18 cellular contexts compared by ENCODE assay signal in genomic region chr6:12336121-12336971, GRCh38. TPM values are rescaled to one million over a fixed set of nuclear protein-coding genes. Genes with fewer than 3 reads are reported as not detected.
DNase-seq lines count a peak whose midpoint lies in the region; ATAC-seq and TF ChIP-seq lines count a peak whose summit lies in the region.
"Had no signal": no experiment of that assay in that cellular context is flagged by ENCODE, and none has a peak within 500 bp of the region (broad histone marks: within the 10 kb centered on the region; RNA-seq: fewer than 3 reads in every experiment).

No MANE protein-coding gene starts in this region.

- no peaks in the 10 kb centered on the region; a peak in 1 of 7 replicates for H3K36me3 Mint-ChIP-seq in H9 (ENCODE audit: insufficient read depth in 1 of 3, low read depth in 3 of 3)
- H3K36me3 Mint-ChIP-seq in endodermal cell (ENCODE audit: low read depth), result no peaks in the 10 kb centered on the region
- H3K36me3 Mint-ChIP-seq: stimulated activated effector memory CD8-positive, alpha-beta T cell treated with anti-CD3 and anti-CD28 coated beads, Interleukin-12 subunit alpha, Interleukin-12 subunit beta, amount 100 ng/mL, for 72 hours; type B pancreatic cell had no signal

- no peaks in the 10 kb centered on the region for H3K9me3 ChIP-seq in H9 (ENCODE audit: control insufficient read depth, low read depth, low read length)
- H3K9me3 ChIP-seq in HUES48 (ENCODE audit: control insufficient read depth, insufficient read depth, low read length), result no peaks in the 10 kb centered on the region
- H3K9me3 ChIP-seq in endodermal cell (ENCODE audit: control insufficient read depth, low read length), result no peaks in the 10 kb centered on the region
- H3K9me3 ChIP-seq: ascending aorta, colonic mucosa had no signal

- H3K79me1 ChIP-seq in H9 (ENCODE audit: insufficient read depth, low read depth, low read length, poor library complexity, severe bottlenecking), result no peaks in the 10 kb centered on the region

- no peaks in the 10 kb centered on the region for H3K36me3 ChIP-seq in HUES48 (ENCODE audit: control insufficient read depth, insufficient read depth, low read length)
- no peaks in the 10 kb centered on the region for H3K36me3 ChIP-seq in endodermal cell (ENCODE audit: control insufficient read depth, insufficient read depth, low read length)
- H3K36me3 ChIP-seq: ascending aorta, colonic mucosa had no signal

- no peak for DNase-seq in H9
- peak; percentile 37 for DNase-seq in fibroblast of villous mesenchyme (ENCODE audit: low read depth)
- no peak for DNase-seq in KG1 (lab: John Stamatoyannopoulos, UW)
- DNase-seq in endodermal cell, result no peak
- no peak for DNase-seq in superior temporal gyrus (ENCODE audit: extremely low spot score)
- DNase-seq: activated CD4-positive, CD25-positive, alpha-beta regulatory T cell treated with anti-CD3 and anti-CD28 coated beads, Interleukin-2, amount 50 U/mL, for 72 hours; activated naive CD4-positive, alpha-beta T cell; colonic mucosa; NCI-H1417; SHP77; small intestine; T-helper 2 cell had no signal

- no peak overlapping the region for H4K91ac ChIP-seq in H9 (ENCODE audit: insufficient read length, low read depth, low read length)

- no peaks in the 10 kb centered on the region for H3K23me2 ChIP-seq in H9 (ENCODE audit: insufficient read length, low read depth, low read length, poor library complexity, severe bottlenecking)

- H3K23ac ChIP-seq in H9 (ENCODE audit: insufficient read length, low read depth, low read length), result no peak overlapping the region

- no peak overlapping the region for H3K4ac ChIP-seq in H9 (ENCODE audit: low read depth, low read length)

- peak overlapping the region; percentile 61 for H3K18ac ChIP-seq in H9 (ENCODE audit: insufficient read length, low read depth, low read length)

- H3K27ac ChIP-seq in C4-2B (peak overlapping the region; percentile 18), H9 (ENCODE audit: insufficient read length, low read depth, low read length) (no peak overlapping the region), HUES48 (ENCODE audit: low read depth, low read length) (peak overlapping the region; percentile 82), endodermal cell (ENCODE audit: low read depth, low read length) (no peak overlapping the region)
- H3K27ac ChIP-seq: ascending aorta, colonic mucosa had no signal

- no peaks in the 10 kb centered on the region for H3K27me3 Mint-ChIP-seq in H9 (ENCODE audit: low read depth)
- H3K27me3 Mint-ChIP-seq in endodermal cell (ENCODE audit: insufficient read depth), result peaks cover 47% of the 10 kb centered on the region

- no peak overlapping the region for H3K4me2 ChIP-seq in H9 (ENCODE audit: insufficient read depth, insufficient read length, low read length)

- no peak overlapping the region for H3K56ac ChIP-seq in H9 (ENCODE audit: insufficient read length, low read depth, low read length)

- H3K27me3 ChIP-seq in H9 (ENCODE audit: insufficient read depth, low read length), result no peaks in the 10 kb centered on the region
- H3K27me3 ChIP-seq in HUES48 (ENCODE audit: control insufficient read depth, insufficient read depth, low read length), result no peaks in the 10 kb centered on the region
- peaks cover 13% of the 10 kb centered on the region for H3K27me3 ChIP-seq in endodermal cell (ENCODE audit: control insufficient read depth, insufficient read depth, low read length, poor library complexity, severe bottlenecking)
- H3K27me3 ChIP-seq: ascending aorta, colonic mucosa had no signal

- H2AFZ ChIP-seq in H9 (ENCODE audit: low read length), result no peak overlapping the region

- no peak for ATAC-seq in activated CD4-positive, CD25-positive, alpha-beta regulatory T cell treated with anti-CD3 and anti-CD28 coated beads, Interleukin-2, amount 50 U/mL, for 24 hours
- ATAC-seq: stimulated activated effector memory CD8-positive, alpha-beta T cell treated with anti-CD3 and anti-CD28 coated beads, Interleukin-12 subunit alpha, Interleukin-12 subunit beta, amount 100 ng/mL, for 72 hours had no signal

- H3K9ac ChIP-seq in H9 (ENCODE audit: extremely low read depth, insufficient read length, low read length) (no peak overlapping the region), HUES48 (ENCODE audit: low read depth, low read length) (no peak overlapping the region), endodermal cell (ENCODE audit: extremely low read depth, low read length, poor library complexity, severe bottlenecking) (no peak overlapping the region)

- no peaks in the 10 kb centered on the region for H3K79me2 ChIP-seq in H9 (ENCODE audit: insufficient read depth, low read length)

- no peak overlapping the region for H4K8ac ChIP-seq in H9 (replicated peaks; ENCODE audit: insufficient read length, low read depth, low read length)

- TF ChIP-seq CTCF in C4-2B (conservative IDR thresholded peaks at IDR 0.05), result no peak
- TF ChIP-seq CTCF in H9 (conservative IDR thresholded peaks at IDR 0.05), result no peak
- no peak for TF ChIP-seq CTCF in fibroblast of villous mesenchyme (IDR thresholded peaks at IDR 0.05; ENCODE audit: insufficient read depth, low read depth, low read length)
- TF ChIP-seq CTCF in endodermal cell (conservative IDR thresholded peaks at IDR 0.05), result no peak

- H2BK5ac ChIP-seq in H9 (ENCODE audit: insufficient read length, low read length), result no peak overlapping the region

- no peak overlapping the region for H2BK20ac ChIP-seq in H9 (ENCODE audit: low read depth, low read length, poor library complexity, severe bottlenecking)

- H2BK12ac ChIP-seq in H9 (ENCODE audit: insufficient read length, low read depth, low read length), result no peak overlapping the region

- no peak overlapping the region for H2AK5ac ChIP-seq in H9 (ENCODE audit: insufficient read length, low read length)

- no peak overlapping the region for H2BK120ac ChIP-seq in H9 (ENCODE audit: low read depth, low read length, poor library complexity, severe bottlenecking)

- H3K14ac ChIP-seq in H9 (ENCODE audit: insufficient read depth, low read length), result 0 out of 2 replicates have a peak overlapping the region, but pooled peaks have one; percentile 67

- H3K4me1 ChIP-seq in H9 (ENCODE audit: insufficient read depth, low read length), result no peaks in the 10 kb centered on the region; the same call in none of the 2 replicates
- peaks cover 19% of the 10 kb centered on the region for H3K4me1 ChIP-seq in HUES48 (ENCODE audit: control insufficient read depth, insufficient read depth, low read length)
- H3K4me1 ChIP-seq in endodermal cell (ENCODE audit: control insufficient read depth, insufficient read depth, low read length), result peaks cover 7% of the 10 kb centered on the region

- H3K4me3 Mint-ChIP-seq in H9, result 0 out of 5 replicates have a peak overlapping the region, but pooled peaks of 1 of the 2 experiments have one; percentile 2
- H3K4me3 Mint-ChIP-seq in endodermal cell, result no peak overlapping the region
- H3K4me3 Mint-ChIP-seq: stimulated activated effector memory CD8-positive, alpha-beta T cell treated with anti-CD3 and anti-CD28 coated beads, Interleukin-12 subunit alpha, Interleukin-12 subunit beta, amount 100 ng/mL, for 72 hours; type B pancreatic cell had no signal

- WGBS in H9 (ENCODE audit: extremely low coverage, insufficient read length, low lambda C conversion rate), result no CpG with 5 or more reads among the region's 5 CpGs
- WGBS in endodermal cell (ENCODE audit: insufficient coverage in 1 of 2, insufficient read length in 1 of 2), 2 experiments, result 83 to 86% methylated on average over 3 to 5 of the region's 5 CpGs

- no peaks in the 10 kb centered on the region for H4K20me1 ChIP-seq in H9 (ENCODE audit: control insufficient read depth, insufficient read depth, insufficient read length)

- no peak overlapping the region; the same call in 1 of the 2 replicates for H2BK15ac ChIP-seq in H9 (ENCODE audit: low read depth, low read length)

- H3K27ac Mint-ChIP-seq in H9, result peak overlapping the region; percentile 62 to 93 (median 91); a peak in 5 of 7 replicates
- H3K27ac Mint-ChIP-seq in endodermal cell, result no peak overlapping the region
- H3K27ac Mint-ChIP-seq: stimulated activated effector memory CD8-positive, alpha-beta T cell treated with anti-CD3 and anti-CD28 coated beads, Interleukin-12 subunit alpha, Interleukin-12 subunit beta, amount 100 ng/mL, for 72 hours; type B pancreatic cell had no signal

- H3K4me1 Mint-ChIP-seq in H9 (peaks cover 35 to 48% of the 10 kb centered on the region in 2 experiments), endodermal cell (peaks cover 23% of the 10 kb centered on the region)
- H3K4me1 Mint-ChIP-seq: stimulated activated effector memory CD8-positive, alpha-beta T cell treated with anti-CD3 and anti-CD28 coated beads, Interleukin-12 subunit alpha, Interleukin-12 subunit beta, amount 100 ng/mL, for 72 hours had no signal

- no peak overlapping the region for H4K5ac ChIP-seq in H9 (ENCODE audit: insufficient read length, low read depth, low read length)

- no peaks in the 10 kb centered on the region for H3K9me3 Mint-ChIP-seq in H9
- H3K9me3 Mint-ChIP-seq in endodermal cell, result no peaks in the 10 kb centered on the region
- H3K9me3 Mint-ChIP-seq: stimulated activated effector memory CD8-positive, alpha-beta T cell treated with anti-CD3 and anti-CD28 coated beads, Interleukin-12 subunit alpha, Interleukin-12 subunit beta, amount 100 ng/mL, for 72 hours had no signal

- H3K4me3 ChIP-seq in HUES48 (ENCODE audit: low read depth, low read length) (no peak overlapping the region), fibroblast of villous mesenchyme (ENCODE audit: low read depth, low read length) (no peak overlapping the region), endodermal cell (ENCODE audit: low read length) (no peak overlapping the region)
- H3K4me3 ChIP-seq: ascending aorta, colonic mucosa had no signal

- H3T11ph ChIP-seq in H9 (ENCODE audit: low read length), result no peak overlapping the region

RNA-seq across cellular contexts. Expression of gene EDN1, which starts 46.2 kb away (rescaled TPM):
- total RNA-seq in H9 (2021) (2.1 and 2.6 TPM in 2 replicates), fibroblast of villous mesenchyme (2.2 and 2.9 TPM in 2 replicates), endodermal cell (under 1 TPM; 0.27 to 0.46 TPM)
- 3.5 TPM for polyA plus RNA-seq in endodermal cell (2013, experiment 1 of 2)
- polyA plus RNA-seq in endodermal cell (2013, experiment 2 of 2), result 4.5 TPM

Comparison
In these comparisons a context has a peak if more than half of its experiments do, and no peak if none do; other contexts are left out.
1. H3K27ac ChIP-seq: peak in C4-2B (single experiment) and HUES48 (single experiment); none in H9 (single experiment) and endodermal cell (single experiment).